Comparison of ENCODE assay signal across 16 cellular contexts in genomic region chr7:66948480-66949109, GRCh38. TPM values are rescaled to one million over a fixed set of nuclear protein-coding genes. Genes with fewer than 3 reads are reported as not detected.
A peak's percentile ranks its signal among the peaks of the same experiment; 100 is the strongest.
DNase-seq lines count a peak whose midpoint lies in the region; ATAC-seq and TF ChIP-seq lines count a peak whose summit lies in the region.
"Had no signal": no experiment of that assay in that cellular context is flagged by ENCODE, and none has a peak within 500 bp of the region (broad histone marks: within the 10 kb centered on the region; RNA-seq: fewer than 3 reads in every experiment).

No MANE protein-coding gene starts in this region.

- CTCF ChIA-PET in SK-N-SH (lab: Yijun Ruan, JAX) = interaction anchor here (0.7 to 1.3 kb wide), 4 partner anchors 8 to 22 kb away, joined by 3 to 4 read pairs (median 3); no protein-coding TSS in a partner anchor
- CTCF ChIA-PET in RWPE1 (lab: Yijun Ruan, JAX) = interaction anchor here (0.9 kb wide), 1 partner anchor 10 kb away, joined by 3 read pairs; no protein-coding TSS in a partner anchor

- H3K27me3 ChIP-seq in SK-N-SH (ENCODE audit: insufficient read depth) = no peaks in the 10 kb centered on the region
- H3K27me3 ChIP-seq: BLaER1 treated with 17β-estradiol and CSF1 and Interleukin-3, amounts not matched to agents 10 nM and 100 nM had no signal

- H3K9me2 ChIP-seq in SK-N-SH = no peaks in the 10 kb centered on the region

- H3K4me3 ChIP-seq in SK-N-SH (ENCODE audit: low read depth in 2 of 2, low read length in 1 of 2) = no peak overlapping the region
- H3K4me3 ChIP-seq: BLaER1 treated with 17β-estradiol and CSF1 and Interleukin-3, amounts not matched to agents 10 nM and 100 nM; GM23248 had no signal

- 0 out of 2 replicates have a peak, but pooled peaks have one; percentile 9 for TF ChIP-seq RAD21 in SK-N-SH (IDR thresholded peaks at IDR 0.05; ENCODE audit: low read length)

- peaks cover 49 to 80% of the 10 kb centered on the region in 2 experiments for H3K36me3 ChIP-seq in SK-N-SH (replicated peaks in 1 of 2; ENCODE audit: control insufficient read depth in 1 of 2, insufficient read depth in 2 of 2, low read length in 1 of 2)

- POLR2A ChIA-PET in SK-N-SH (lab: Yijun Ruan, JAX) (no interaction called here), RWPE1 (lab: Yijun Ruan, JAX; ENCODE audit: low non-redundant PET) (no interaction called here)

- H3K27ac ChIP-seq in SK-N-SH (ENCODE audit: low read depth in 2 of 2, low read length in 1 of 2) (no peak overlapping the region), RWPE1 (peak overlapping the region; percentile 2)
- H3K27ac ChIP-seq: BLaER1 treated with 17β-estradiol and CSF1 and Interleukin-3, amounts not matched to agents 10 nM and 100 nM; GM23248 had no signal

- H4K20me1 ChIP-seq in SK-N-SH (ENCODE audit: insufficient read depth) = no peaks in the 10 kb centered on the region; the same call in 1 of the 2 replicates

- TF ChIP-seq CTCF in SK-N-SH (IDR thresholded peaks at IDR 0.05) = peak; percentile 39
- TF ChIP-seq CTCF in LNCAP (IDR thresholded peaks at IDR 0.05) = peak; percentile 11; the same call in 1 of the 2 replicates
- TF ChIP-seq CTCF in RWPE1 (conservative IDR thresholded peaks at IDR 0.05; ENCODE audit: low read depth) = no peak

- ATAC-seq in SK-N-SH treated with all-trans-retinoic acid at 6 μM for 48 hours (no peak; the same call in 2 of the 3 replicates), HG03108 (IDR thresholded peaks at IDR 0.05; ENCODE audit: unreplicated experiment) (no peak)
- ATAC-seq: HCT116 had no signal

- H3F3A ChIP-seq in SK-N-SH (replicated peaks; ENCODE audit: insufficient read depth) = peaks cover 3% of the 10 kb centered on the region

- no peak for TF ChIP-seq EP300 in SK-N-SH (IDR thresholded peaks at IDR 0.05; ENCODE audit: borderline replicate concordance in 1 of 2, low read depth in 1 of 2, low read length in 1 of 2)

- DNase-seq in SK-N-SH (no peak), RWPE1 (ENCODE audit: low spot score) (no peak), posterior vena cava (ENCODE audit: low spot score) (peak; percentile 63), HK-2 (ENCODE audit: unreplicated experiment) (no peak), SW480 (ENCODE audit: low spot score) (no peak)
- DNase-seq: 8988T; AML-193; CD4-positive, CD25-positive, alpha-beta regulatory T cell; DMS53; GF-D8; GM23248 had no signal

- no peak overlapping the region for H3K4me2 ChIP-seq in SK-N-SH
- H3K4me2 ChIP-seq: BLaER1 treated with 17β-estradiol and CSF1 and Interleukin-3, amounts not matched to agents 10 nM and 100 nM had no signal

- intact Hi-C loops in posterior vena cava (cut with DNase I) = no loop called here

- no peaks in the 10 kb centered on the region for H3K9me3 ChIP-seq in SK-N-SH
- H3K9me3 ChIP-seq: BLaER1 treated with 17β-estradiol and CSF1 and Interleukin-3, amounts not matched to agents 10 nM and 100 nM had no signal

- H3K9ac ChIP-seq in SK-N-SH = no peak overlapping the region
- H3K9ac ChIP-seq: BLaER1 treated with 17β-estradiol and CSF1 and Interleukin-3, amounts not matched to agents 10 nM and 100 nM; GM23248 had no signal

- peaks cover 34% of the 10 kb centered on the region; the same call in 1 of the 2 replicates for H3K79me2 ChIP-seq in SK-N-SH (ENCODE audit: insufficient read depth)

- 87% methylated on average over 19 of the region's 19 CpGs for WGBS in SK-N-SH (ENCODE audit: low lambda C conversion rate)

- no peak overlapping the region for H2AFZ ChIP-seq in SK-N-SH (ENCODE audit: low read depth)
- H2AFZ ChIP-seq: GM23248 had no signal

- peaks cover 0 to 9% of the 10 kb centered on the region in 2 experiments; a peak in 1 of 4 replicates for H3K4me1 ChIP-seq in SK-N-SH (ENCODE audit: control insufficient read depth in 1 of 2, insufficient read depth in 2 of 2, low read depth in 1 of 2, low read length in 1 of 2)
- H3K4me1 ChIP-seq: BLaER1 treated with 17β-estradiol and CSF1 and Interleukin-3, amounts not matched to agents 10 nM and 100 nM had no signal

TF ChIP-seq in SK-N-SH, 30 proteins besides CTCF, POLR2A, EP300 and RAD21:
- TF ChIP-seq MAX (IDR thresholded peaks at IDR 0.05; ENCODE audit: low read depth) = no peak
- TF ChIP-seq TAF1 (IDR thresholded peaks at IDR 0.05; ENCODE audit: borderline replicate concordance, low read depth, low read length) = no peak

TF ChIP-seq in SK-N-SH treated with all-trans-retinoic acid at 6 μM for 48 hours, 23 proteins besides CTCF, POLR2A, EP300 and RAD21:
- no peak for TF ChIP-seq ZFP30 (CRISPR knock-in tag; IDR thresholded peaks at IDR 0.05)
- TF ChIP-seq GLIS3 (CRISPR knock-in tag; IDR thresholded peaks at IDR 0.05) = no peak
- TF ChIP-seq BACH2 (CRISPR knock-in tag; IDR thresholded peaks at IDR 0.05; ENCODE audit: borderline replicate concordance) = no peak
- TF ChIP-seq ZNF70 (CRISPR knock-in tag; IDR thresholded peaks at IDR 0.05) = no peak
- TF ChIP-seq TCF4 (CRISPR knock-in tag; IDR thresholded peaks at IDR 0.05; ENCODE audit: borderline replicate concordance) = no peak
- TF ChIP-seq ZC3H10 (CRISPR knock-in tag; IDR thresholded peaks at IDR 0.05) = no peak

RNA-seq across cellular contexts. Expression of gene TMEM248, which starts 27.6 kb away (rescaled TPM):
- 146 and 185 TPM in 2 replicates for polyA plus RNA-seq in SK-N-SH (2012; rRNA removed)
- 89.0 and 113 TPM in 2 replicates for polyA plus RNA-seq in SK-N-SH (2012; cell fraction: cytosol; rRNA removed)
- polyA plus RNA-seq in SK-N-SH (2012; cell fraction: nucleus; rRNA removed) = 84.6 and 136 TPM in 2 replicates
- total RNA-seq in posterior vena cava = 10 to 100 TPM; 74.2 to 82.1 TPM

RNA-seq across cellular contexts. Expression of gene SBDS, which starts 46.8 kb away (rescaled TPM):
- 49.5 and 59.2 TPM in 2 replicates for polyA plus RNA-seq in SK-N-SH (2012; rRNA removed)
- 67.7 and 89.6 TPM in 2 replicates for polyA plus RNA-seq in SK-N-SH (2012; cell fraction: cytosol; rRNA removed)
- polyA plus RNA-seq in SK-N-SH (2012; cell fraction: nucleus; rRNA removed) = 21.6 and 33.3 TPM in 2 replicates
- 100 to 1,000 TPM; 175 to 223 TPM for total RNA-seq in posterior vena cava

RNA-seq across cellular contexts. Expression of gene TYW1, which starts 48.0 kb away (rescaled TPM):
- polyA plus RNA-seq in SK-N-SH (2012; rRNA removed) = 15.0 and 20.8 TPM in 2 replicates
- polyA plus RNA-seq in SK-N-SH (2012; cell fraction: cytosol; rRNA removed) = 19.9 and 20.2 TPM in 2 replicates
- polyA plus RNA-seq in SK-N-SH (2012; cell fraction: nucleus; rRNA removed) = 13.9 and 20.2 TPM in 2 replicates
- 10 to 100 TPM in 1 of 2 donors, 1 to 10 TPM in 1; 9.4 to 11.5 TPM for total RNA-seq in posterior vena cava
